Comparison of ENCODE assay signal across 1 cellular context in genomic region chr2:151408788-151409600, GRCh38.
TF ChIP-seq lines count a peak whose summit lies in the region.

No MANE protein-coding gene starts in this region.

TF ChIP-seq in HepG2, 621 proteins besides CTCF, POLR2A, EP300 and RAD21:
- TF ChIP-seq ZNF224 (CRISPR knock-in tag; IDR thresholded peaks at IDR 0.05) (0 out of 2 replicates have a peak, but pooled peaks have one; percentile 13), USF2 (IDR thresholded peaks at IDR 0.05; ENCODE audit: low read depth, low read length) (no peak), USF2 (CRISPR knock-in tag; IDR thresholded peaks at IDR 0.05; ENCODE audit: borderline replicate concordance) (no peak), ZNF687 (CRISPR knock-in tag; IDR thresholded peaks at IDR 0.05) (no peak), TIGD3 (CRISPR knock-in tag; IDR thresholded peaks at IDR 0.05; ENCODE audit: borderline replicate concordance) (peak; percentile 0; the same call in 1 of the 2 replicates), PRDM10 (CRISPR knock-in tag; IDR thresholded peaks at IDR 0.05; ENCODE audit: low read depth) (no peak), POLR2G (IDR thresholded peaks at IDR 0.05; ENCODE audit: low read depth, low read length) (no peak), ZNF326 (CRISPR knock-in tag; IDR thresholded peaks at IDR 0.05; ENCODE audit: borderline replicate concordance) (no peak), POLR2AphosphoS5 (IDR thresholded peaks at IDR 0.05; ENCODE audit: low read depth, low read length) (no peak), ZNF619 (CRISPR knock-in tag; IDR thresholded peaks at IDR 0.05) (peak; percentile 48; the same call in 1 of the 2 replicates), AHR (CRISPR knock-in tag; IDR thresholded peaks at IDR 0.05) (no peak), MYPOP (CRISPR knock-in tag; IDR thresholded peaks at IDR 0.05) (0 out of 2 replicates have a peak, but pooled peaks have one; percentile 3), RBAK (CRISPR knock-in tag; IDR thresholded peaks at IDR 0.05) (0 out of 2 replicates have a peak, but pooled peaks have one; percentile 54)
